Comparison of ENCODE assay signal across 1 cellular context in genomic region chr20:31738729-31739549, GRCh38.
A peak's percentile ranks its signal among the peaks of the same experiment; 100 is the strongest.
TF ChIP-seq lines count a peak whose summit lies in the region.

A gene with protein sequence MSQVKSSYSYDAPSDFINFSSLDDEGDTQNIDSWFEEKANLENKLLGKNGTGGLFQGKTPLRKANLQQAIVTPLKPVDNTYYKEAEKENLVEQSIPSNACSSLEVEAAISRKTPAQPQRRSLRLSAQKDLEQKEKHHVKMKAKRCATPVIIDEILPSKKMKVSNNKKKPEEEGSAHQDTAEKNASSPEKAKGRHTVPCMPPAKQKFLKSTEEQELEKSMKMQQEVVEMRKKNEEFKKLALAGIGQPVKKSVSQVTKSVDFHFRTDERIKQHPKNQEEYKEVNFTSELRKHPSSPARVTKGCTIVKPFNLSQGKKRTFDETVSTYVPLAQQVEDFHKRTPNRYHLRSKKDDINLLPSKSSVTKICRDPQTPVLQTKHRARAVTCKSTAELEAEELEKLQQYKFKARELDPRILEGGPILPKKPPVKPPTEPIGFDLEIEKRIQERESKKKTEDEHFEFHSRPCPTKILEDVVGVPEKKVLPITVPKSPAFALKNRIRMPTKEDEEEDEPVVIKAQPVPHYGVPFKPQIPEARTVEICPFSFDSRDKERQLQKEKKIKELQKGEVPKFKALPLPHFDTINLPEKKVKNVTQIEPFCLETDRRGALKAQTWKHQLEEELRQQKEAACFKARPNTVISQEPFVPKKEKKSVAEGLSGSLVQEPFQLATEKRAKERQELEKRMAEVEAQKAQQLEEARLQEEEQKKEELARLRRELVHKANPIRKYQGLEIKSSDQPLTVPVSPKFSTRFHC (plus strand): TSS chr20:31739290. CDS start chr20:31757477, 18,187 bp downstream.

TF ChIP-seq in HepG2, 621 proteins besides CTCF, POLR2A, EP300 and RAD21 (continued from another document and continues in another):
- TF ChIP-seq, protein P1, sequence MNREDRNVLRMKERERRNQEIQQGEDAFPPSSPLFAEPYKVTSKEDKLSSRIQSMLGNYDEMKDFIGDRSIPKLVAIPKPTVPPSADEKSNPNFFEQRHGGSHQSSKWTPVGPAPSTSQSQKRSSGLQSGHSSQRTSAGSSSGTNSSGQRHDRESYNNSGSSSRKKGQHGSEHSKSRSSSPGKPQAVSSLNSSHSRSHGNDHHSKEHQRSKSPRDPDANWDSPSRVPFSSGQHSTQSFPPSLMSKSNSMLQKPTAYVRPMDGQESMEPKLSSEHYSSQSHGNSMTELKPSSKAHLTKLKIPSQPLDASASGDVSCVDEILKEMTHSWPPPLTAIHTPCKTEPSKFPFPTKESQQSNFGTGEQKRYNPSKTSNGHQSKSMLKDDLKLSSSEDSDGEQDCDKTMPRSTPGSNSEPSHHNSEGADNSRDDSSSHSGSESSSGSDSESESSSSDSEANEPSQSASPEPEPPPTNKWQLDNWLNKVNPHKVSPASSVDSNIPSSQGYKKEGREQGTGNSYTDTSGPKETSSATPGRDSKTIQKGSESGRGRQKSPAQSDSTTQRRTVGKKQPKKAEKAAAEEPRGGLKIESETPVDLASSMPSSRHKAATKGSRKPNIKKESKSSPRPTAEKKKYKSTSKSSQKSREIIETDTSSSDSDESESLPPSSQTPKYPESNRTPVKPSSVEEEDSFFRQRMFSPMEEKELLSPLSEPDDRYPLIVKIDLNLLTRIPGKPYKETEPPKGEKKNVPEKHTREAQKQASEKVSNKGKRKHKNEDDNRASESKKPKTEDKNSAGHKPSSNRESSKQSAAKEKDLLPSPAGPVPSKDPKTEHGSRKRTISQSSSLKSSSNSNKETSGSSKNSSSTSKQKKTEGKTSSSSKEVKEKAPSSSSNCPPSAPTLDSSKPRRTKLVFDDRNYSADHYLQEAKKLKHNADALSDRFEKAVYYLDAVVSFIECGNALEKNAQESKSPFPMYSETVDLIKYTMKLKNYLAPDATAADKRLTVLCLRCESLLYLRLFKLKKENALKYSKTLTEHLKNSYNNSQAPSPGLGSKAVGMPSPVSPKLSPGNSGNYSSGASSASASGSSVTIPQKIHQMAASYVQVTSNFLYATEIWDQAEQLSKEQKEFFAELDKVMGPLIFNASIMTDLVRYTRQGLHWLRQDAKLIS (CRISPR knock-in tag; IDR thresholded peaks at IDR 0.05) = no peak; the same call in 1 of the 2 replicates
- TF ChIP-seq FUBP1 (CRISPR knock-in tag; IDR thresholded peaks at IDR 0.05; ENCODE audit: borderline replicate concordance) = 0 out of 2 replicates have a peak, but pooled peaks have one; percentile 11
- TF ChIP-seq, protein P2, sequence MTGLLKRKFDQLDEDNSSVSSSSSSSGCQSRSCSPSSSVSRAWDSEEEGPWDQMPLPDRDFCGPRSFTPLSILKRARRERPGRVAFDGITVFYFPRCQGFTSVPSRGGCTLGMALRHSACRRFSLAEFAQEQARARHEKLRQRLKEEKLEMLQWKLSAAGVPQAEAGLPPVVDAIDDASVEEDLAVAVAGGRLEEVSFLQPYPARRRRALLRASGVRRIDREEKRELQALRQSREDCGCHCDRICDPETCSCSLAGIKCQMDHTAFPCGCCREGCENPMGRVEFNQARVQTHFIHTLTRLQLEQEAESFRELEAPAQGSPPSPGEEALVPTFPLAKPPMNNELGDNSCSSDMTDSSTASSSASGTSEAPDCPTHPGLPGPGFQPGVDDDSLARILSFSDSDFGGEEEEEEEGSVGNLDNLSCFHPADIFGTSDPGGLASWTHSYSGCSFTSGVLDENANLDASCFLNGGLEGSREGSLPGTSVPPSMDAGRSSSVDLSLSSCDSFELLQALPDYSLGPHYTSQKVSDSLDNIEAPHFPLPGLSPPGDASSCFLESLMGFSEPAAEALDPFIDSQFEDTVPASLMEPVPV (CRISPR knock-in tag; IDR thresholded peaks at IDR 0.05) = peak; percentile 99
- no peak for TF ChIP-seq GPBP1L1 (CRISPR knock-in tag; IDR thresholded peaks at IDR 0.05)
- TF ChIP-seq, protein P3, sequence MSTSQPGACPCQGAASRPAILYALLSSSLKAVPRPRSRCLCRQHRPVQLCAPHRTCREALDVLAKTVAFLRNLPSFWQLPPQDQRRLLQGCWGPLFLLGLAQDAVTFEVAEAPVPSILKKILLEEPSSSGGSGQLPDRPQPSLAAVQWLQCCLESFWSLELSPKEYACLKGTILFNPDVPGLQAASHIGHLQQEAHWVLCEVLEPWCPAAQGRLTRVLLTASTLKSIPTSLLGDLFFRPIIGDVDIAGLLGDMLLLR (CRISPR knock-in tag; IDR thresholded peaks at IDR 0.05) = peak; percentile 91
- TF ChIP-seq PAF1 (CRISPR knock-in tag; IDR thresholded peaks at IDR 0.05) = no peak
- TF ChIP-seq, protein P4, sequence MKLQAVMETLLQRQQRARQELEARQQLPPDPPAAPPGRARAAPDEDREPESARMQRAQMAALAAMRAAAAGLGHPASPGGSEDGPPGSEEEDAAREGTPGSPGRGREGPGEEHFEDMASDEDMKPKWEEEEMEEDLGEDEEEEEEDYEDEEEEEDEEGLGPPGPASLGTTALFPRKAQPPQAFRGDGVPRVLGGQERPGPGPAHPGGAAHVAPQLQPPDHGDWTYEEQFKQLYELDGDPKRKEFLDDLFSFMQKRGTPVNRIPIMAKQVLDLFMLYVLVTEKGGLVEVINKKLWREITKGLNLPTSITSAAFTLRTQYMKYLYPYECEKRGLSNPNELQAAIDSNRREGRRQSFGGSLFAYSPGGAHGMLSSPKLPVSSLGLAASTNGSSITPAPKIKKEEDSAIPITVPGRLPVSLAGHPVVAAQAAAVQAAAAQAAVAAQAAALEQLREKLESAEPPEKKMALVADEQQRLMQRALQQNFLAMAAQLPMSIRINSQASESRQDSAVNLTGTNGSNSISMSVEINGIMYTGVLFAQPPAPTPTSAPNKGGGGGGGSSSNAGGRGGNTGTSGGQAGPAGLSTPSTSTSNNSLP (IDR thresholded peaks at IDR 0.05; ENCODE audit: low read depth, low read length) = 0 out of 2 replicates have a peak, but pooled peaks have one; percentile 12
- TF ChIP-seq ZBTB44 (CRISPR knock-in tag; IDR thresholded peaks at IDR 0.05) = no peak
- peak; percentile 83; the same call in 1 of the 2 replicates for TF ChIP-seq BRCA1 (CRISPR knock-in tag; IDR thresholded peaks at IDR 0.05)
- TF ChIP-seq KDM2A (CRISPR knock-in tag; IDR thresholded peaks at IDR 0.05; ENCODE audit: borderline replicate concordance, low read depth) = peak; percentile 88; the same call in 1 of the 2 replicates
- peak; percentile 63 for TF ChIP-seq ZSCAN25 (CRISPR knock-in tag; IDR thresholded peaks at IDR 0.05)
- TF ChIP-seq, protein P5, sequence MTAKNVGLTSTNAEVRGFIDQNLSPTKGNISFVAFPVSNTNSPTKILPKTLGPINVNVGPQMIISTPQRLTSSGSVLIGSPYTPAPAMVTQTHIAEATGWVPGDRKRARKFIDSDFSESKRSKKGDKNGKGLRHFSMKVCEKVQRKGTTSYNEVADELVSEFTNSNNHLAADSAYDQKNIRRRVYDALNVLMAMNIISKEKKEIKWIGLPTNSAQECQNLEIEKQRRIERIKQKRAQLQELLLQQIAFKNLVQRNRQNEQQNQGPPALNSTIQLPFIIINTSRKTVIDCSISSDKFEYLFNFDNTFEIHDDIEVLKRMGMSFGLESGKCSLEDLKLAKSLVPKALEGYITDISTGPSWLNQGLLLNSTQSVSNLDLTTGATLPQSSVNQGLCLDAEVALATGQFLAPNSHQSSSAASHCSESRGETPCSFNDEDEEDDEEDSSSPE (CRISPR knock-in tag; IDR thresholded peaks at IDR 0.05) = peak; percentile 100
- TF ChIP-seq ZNF367 (CRISPR knock-in tag; IDR thresholded peaks at IDR 0.05; ENCODE audit: borderline replicate concordance) = no peak
- TF ChIP-seq JUN (CRISPR knock-in tag; IDR thresholded peaks at IDR 0.05) = no peak
- no peak; the same call in none of the 2 replicates for TF ChIP-seq ZKSCAN1 (IDR thresholded peaks at IDR 0.05; ENCODE audit: low read length)
- peak; percentile 89; the same call in 1 of the 2 replicates for TF ChIP-seq FOXC1 (CRISPR knock-in tag; IDR thresholded peaks at IDR 0.05; ENCODE audit: borderline replicate concordance)
- TF ChIP-seq RBAK (CRISPR knock-in tag; IDR thresholded peaks at IDR 0.05) = 0 out of 2 replicates have a peak, but pooled peaks have one; percentile 56
- TF ChIP-seq, protein P6, sequence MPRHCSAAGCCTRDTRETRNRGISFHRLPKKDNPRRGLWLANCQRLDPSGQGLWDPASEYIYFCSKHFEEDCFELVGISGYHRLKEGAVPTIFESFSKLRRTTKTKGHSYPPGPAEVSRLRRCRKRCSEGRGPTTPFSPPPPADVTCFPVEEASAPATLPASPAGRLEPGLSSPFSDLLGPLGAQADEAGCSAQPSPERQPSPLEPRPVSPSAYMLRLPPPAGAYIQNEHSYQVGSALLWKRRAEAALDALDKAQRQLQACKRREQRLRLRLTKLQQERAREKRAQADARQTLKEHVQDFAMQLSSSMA (CRISPR knock-in tag; IDR thresholded peaks at IDR 0.05) = peak; percentile 91
- TF ChIP-seq ZNF580 (CRISPR knock-in tag; IDR thresholded peaks at IDR 0.05; ENCODE audit: borderline replicate concordance, low read depth) = peak; percentile 81; the same call in 1 of the 2 replicates
- TF ChIP-seq ZBTB26 (CRISPR knock-in tag; IDR thresholded peaks at IDR 0.05; ENCODE audit: borderline replicate concordance) = peak; percentile 27; the same call in 1 of the 2 replicates
- TF ChIP-seq ZNF652 (CRISPR knock-in tag; IDR thresholded peaks at IDR 0.05; ENCODE audit: borderline replicate concordance, low read depth) = 0 out of 2 replicates have a peak, but pooled peaks have one; percentile 26
- TF ChIP-seq ZNF572 (CRISPR knock-in tag; IDR thresholded peaks at IDR 0.05) = no peak
- TF ChIP-seq, protein P7, sequence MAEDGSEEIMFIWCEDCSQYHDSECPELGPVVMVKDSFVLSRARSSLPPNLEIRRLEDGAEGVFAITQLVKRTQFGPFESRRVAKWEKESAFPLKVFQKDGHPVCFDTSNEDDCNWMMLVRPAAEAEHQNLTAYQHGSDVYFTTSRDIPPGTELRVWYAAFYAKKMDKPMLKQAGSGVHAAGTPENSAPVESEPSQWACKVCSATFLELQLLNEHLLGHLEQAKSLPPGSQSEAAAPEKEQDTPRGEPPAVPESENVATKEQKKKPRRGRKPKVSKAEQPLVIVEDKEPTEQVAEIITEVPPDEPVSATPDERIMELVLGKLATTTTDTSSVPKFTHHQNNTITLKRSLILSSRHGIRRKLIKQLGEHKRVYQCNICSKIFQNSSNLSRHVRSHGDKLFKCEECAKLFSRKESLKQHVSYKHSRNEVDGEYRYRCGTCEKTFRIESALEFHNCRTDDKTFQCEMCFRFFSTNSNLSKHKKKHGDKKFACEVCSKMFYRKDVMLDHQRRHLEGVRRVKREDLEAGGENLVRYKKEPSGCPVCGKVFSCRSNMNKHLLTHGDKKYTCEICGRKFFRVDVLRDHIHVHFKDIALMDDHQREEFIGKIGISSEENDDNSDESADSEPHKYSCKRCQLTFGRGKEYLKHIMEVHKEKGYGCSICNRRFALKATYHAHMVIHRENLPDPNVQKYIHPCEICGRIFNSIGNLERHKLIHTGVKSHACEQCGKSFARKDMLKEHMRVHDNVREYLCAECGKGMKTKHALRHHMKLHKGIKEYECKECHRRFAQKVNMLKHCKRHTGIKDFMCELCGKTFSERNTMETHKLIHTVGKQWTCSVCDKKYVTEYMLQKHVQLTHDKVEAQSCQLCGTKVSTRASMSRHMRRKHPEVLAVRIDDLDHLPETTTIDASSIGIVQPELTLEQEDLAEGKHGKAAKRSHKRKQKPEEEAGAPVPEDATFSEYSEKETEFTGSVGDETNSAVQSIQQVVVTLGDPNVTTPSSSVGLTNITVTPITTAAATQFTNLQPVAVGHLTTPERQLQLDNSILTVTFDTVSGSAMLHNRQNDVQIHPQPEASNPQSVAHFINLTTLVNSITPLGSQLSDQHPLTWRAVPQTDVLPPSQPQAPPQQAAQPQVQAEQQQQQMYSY (CRISPR knock-in tag; IDR thresholded peaks at IDR 0.05) = peak; percentile 80
